ENCODE assay signal across 19 cellular contexts in the genomic region with DNA sequence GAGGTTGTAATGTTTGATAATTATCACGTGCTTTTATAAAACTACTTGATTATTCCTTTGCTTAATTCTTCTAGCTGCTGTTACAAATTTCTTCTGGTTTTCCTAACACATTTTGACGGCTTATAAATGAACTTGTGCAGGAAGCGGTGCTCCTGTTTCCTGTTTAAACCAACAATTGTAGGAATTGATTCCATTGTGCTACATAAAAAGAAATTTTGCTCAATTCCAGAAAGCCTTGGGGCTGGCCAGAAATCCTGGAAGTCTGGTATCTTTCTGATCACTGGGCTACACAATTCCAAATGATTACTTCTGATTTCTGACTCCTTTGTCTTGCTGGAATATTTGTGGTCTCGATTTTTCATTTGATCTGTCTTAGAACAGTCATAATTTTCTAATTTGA. TPM values are rescaled to one million over a fixed set of nuclear protein-coding genes. Genes with fewer than 3 reads are reported as not detected.
A peak's percentile ranks its signal among the peaks of the same experiment; 100 is the strongest.
DNase-seq lines count a peak whose midpoint lies in the region; ATAC-seq and TF ChIP-seq lines count a peak whose summit lies in the region.
"Had no signal": no experiment of that assay in that cellular context is flagged by ENCODE, and none has a peak within 500 bp of the region (broad histone marks: within the 10 kb centered on the region; RNA-seq: fewer than 3 reads in every experiment).

No MANE protein-coding gene starts in this region.

- H3K9ac ChIP-seq in subcutaneous abdominal adipose tissue (ENCODE audit: low read length in 5 of 5) = no peak overlapping the region

- H3K4me3 ChIP-seq in left ventricle myocardium inferior = no peak overlapping the region
- no peak overlapping the region for H3K4me3 ChIP-seq in subcutaneous abdominal adipose tissue (ENCODE audit: low read depth in 1 of 5, low read length in 5 of 5)
- H3K4me3 ChIP-seq: MG63, SJSA1 had no signal

- H3K36me3 ChIP-seq in left ventricle myocardium inferior (peaks cover 55% of the 10 kb centered on the region), subcutaneous abdominal adipose tissue (ENCODE audit: control insufficient read depth in 5 of 5, insufficient read depth in 5 of 5, low read length in 5 of 5) (peaks cover 17 to 45% (median 34%) of the 10 kb centered on the region in 5 donors)

- intact Hi-C loops in left ventricle myocardium inferior (cut with micrococcal nuclease) = no loop called here
- intact Hi-C loops in Right ventricle myocardium superior (cut with DNase I) = no loop called here

- H3K27me3 ChIP-seq in left ventricle myocardium inferior (ENCODE audit: low read depth) (no peaks in the 10 kb centered on the region), subcutaneous abdominal adipose tissue (ENCODE audit: control insufficient read depth in 5 of 5, insufficient read depth in 4 of 5, low read length in 5 of 5) (no peaks in the 10 kb centered on the region)
- H3K27me3 ChIP-seq: MG63, SJSA1 had no signal

- no peak for TF ChIP-seq CTCF in left ventricle myocardium inferior (IDR thresholded peaks at IDR 0.05; ENCODE audit: borderline replicate concordance)

- H3K4me1 ChIP-seq in left ventricle myocardium inferior (peaks cover 14% of the 10 kb centered on the region), subcutaneous abdominal adipose tissue (ENCODE audit: control insufficient read depth in 5 of 5, insufficient read depth in 5 of 5, low read length in 5 of 5) (peaks cover 0 to 3% (median 0%) of the 10 kb centered on the region in 5 donors)
- H3K4me1 ChIP-seq: SJSA1 had no signal

- no peak for ATAC-seq in Right ventricle myocardium superior (ENCODE audit: poor library complexity)
- ATAC-seq: PC-3, Right ventricle myocardium inferior had no signal

- H3K9me3 ChIP-seq in left ventricle myocardium inferior (replicated peaks) (no peaks in the 10 kb centered on the region), subcutaneous abdominal adipose tissue (ENCODE audit: control insufficient read depth in 5 of 5, low read length in 5 of 5) (no peaks in the 10 kb centered on the region)
- H3K9me3 ChIP-seq: MG63, SJSA1 had no signal

- H3K27ac ChIP-seq in left ventricle myocardium inferior (replicated peaks) (peak overlapping the region; percentile 69), subcutaneous abdominal adipose tissue (ENCODE audit: low read depth, low read length) (peak overlapping the region; percentile 22)
- H3K27ac ChIP-seq: SJSA1 had no signal

- DNase-seq in left ventricle myocardium inferior = no peak
- DNase-seq in Right ventricle myocardium superior = no peak
- peak; percentile 23 to 70 for DNase-seq in dermis microvascular lymphatic vessel endothelial cell (ENCODE audit: low read depth in 2 of 2)
- DNase-seq in lung microvascular endothelial cell (ENCODE audit: low read depth in 2 of 2) = peak; percentile 61 to 76
- DNase-seq in dedifferentiated amniotic fluid mesenchymal stem cell (ENCODE audit: extremely low spot score) = no peak
- DNase-seq in RPMI8226 = no peak
- DNase-seq: HCEC 1CT, KBM-7, MG63, NCI-H1105 treated with DMSO at 0.1 percent for 48 hours, NCI-H146, NCI-H1930, NCI-H2107, NCI-H524 treated with DMSO at 0.1 percent for 48 hours, NCI-H774, PC-3 had no signal

RNA-seq across cellular contexts. Expression of a gene that starts 14.9 kb away (rescaled TPM):
- total RNA-seq in left ventricle myocardium inferior (4.2 TPM), Right ventricle myocardium superior (4.7 TPM), dermis microvascular lymphatic vessel endothelial cell (8.5 and 10.4 TPM in 2 replicates), lung microvascular endothelial cell (3.8 and 7.6 TPM in 2 replicates)

Comparison
In these comparisons a context has a peak if more than half of its experiments do, and no peak if none do; other contexts are left out.
1. DNase-seq: peak in dermis microvascular lymphatic vessel endothelial cell (2 of 2) and lung microvascular endothelial cell (2 of 2); none in left ventricle myocardium inferior (single experiment), Right ventricle myocardium superior (single experiment), dedifferentiated amniotic fluid mesenchymal stem cell (single experiment) and RPMI8226 (single experiment).